Comparison of ENCODE assay signal across 1 cellular context in genomic region chr6:157500022-157500421, GRCh38.
TF ChIP-seq lines count a peak whose summit lies in the region.

No MANE protein-coding gene starts in this region.

TF ChIP-seq in endothelial cell of umbilical vein, 7 proteins besides CTCF, POLR2A, EP300 and RAD21 (continued from another document):
- no peak for TF ChIP-seq MAX (IDR thresholded peaks at IDR 0.05; ENCODE audit: insufficient read depth, insufficient read length)
